7 cellular contexts compared by ENCODE assay signal in the genomic region with DNA sequence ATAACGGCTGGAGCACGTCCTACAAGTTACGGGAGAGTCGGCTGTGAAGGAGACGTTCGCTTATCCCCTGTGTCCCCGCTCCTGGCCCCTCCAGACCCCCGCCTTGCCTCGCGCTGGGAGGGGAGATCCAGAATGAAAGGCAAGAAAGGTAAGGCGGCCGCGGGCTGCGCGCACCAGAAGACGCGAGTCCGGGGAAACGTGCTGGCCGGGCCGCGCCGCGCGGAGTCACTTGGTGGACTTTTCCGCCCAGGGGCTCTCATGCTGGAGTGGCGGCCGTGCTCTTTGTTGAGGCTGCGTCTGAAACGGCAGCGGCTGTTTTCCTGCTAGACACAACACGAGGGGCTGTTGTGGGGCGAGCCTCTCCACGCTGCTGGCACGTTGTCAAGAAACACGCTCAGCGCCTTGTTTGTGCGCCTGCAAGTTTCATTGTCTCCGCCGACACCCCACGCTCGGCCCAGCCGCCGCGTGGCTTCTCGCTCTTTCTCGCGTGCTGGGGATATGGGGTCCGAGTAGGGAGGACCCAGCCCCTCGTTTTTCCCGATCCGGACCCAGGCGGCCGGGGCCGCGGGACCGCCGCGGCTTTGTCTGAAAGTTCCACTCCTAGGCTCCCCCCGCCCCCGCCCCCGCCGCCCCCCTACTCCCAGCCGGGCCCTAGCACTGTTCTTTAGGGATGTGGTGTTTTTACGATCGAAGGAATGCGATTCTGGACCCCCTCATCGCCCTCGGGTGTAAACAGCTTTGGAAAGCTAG. TPM values are rescaled to one million over a fixed set of nuclear protein-coding genes. Genes with fewer than 3 reads are reported as not detected.
DNase-seq lines count a peak whose midpoint lies in the region; ATAC-seq and TF ChIP-seq lines count a peak whose summit lies in the region.

No MANE protein-coding gene starts in this region.

- peaks cover 6 to 48% (median 17%) of the 10 kb centered on the region in 3 donors for H3K4me1 ChIP-seq in gastroesophageal sphincter
- H3K4me1 ChIP-seq in thoracic aorta (ENCODE audit: control insufficient read depth in 1 of 2, low read depth in 2 of 2), result peaks cover 6 to 38% of the 10 kb centered on the region in 2 donors

- H3K9me3 ChIP-seq in gastroesophageal sphincter, result no peaks in the 10 kb centered on the region
- H3K9me3 ChIP-seq in thoracic aorta, result no peaks in the 10 kb centered on the region

- WGBS in gastroesophageal sphincter (ENCODE audit: low coverage in 1 of 2), 2 donors, result 0% methylated on average over 13 of the region's 69 CpGs; no CpG with 5 or more reads in 1 of the 2 donors

- DNase-seq in GOT3 (lab: John Stamatoyannopoulos, UW), result peak; percentile 23
- peak; percentile 62 for DNase-seq in activated gamma-delta T cell treated with anti-CD3 and anti-CD28 coated beads, Interleukin-2, amount 50 U/mL, for 16 hours (ENCODE audit: low read depth)
- peak; percentile 44 for DNase-seq in occipital lobe (lab: John Stamatoyannopoulos, UW)
- DNase-seq in thoracic aorta (ENCODE audit: low spot score), result no peak

- ATAC-seq in gastroesophageal sphincter (no peak), thoracic aorta (ENCODE audit: insufficient number of reproducible peaks, low FRiP score, low read depth) (no peak), GM19328 (IDR thresholded peaks at IDR 0.05; ENCODE audit: unreplicated experiment) (no peak)

- no peak for TF ChIP-seq EP300 in gastroesophageal sphincter (IDR thresholded peaks at IDR 0.05)

- peak overlapping the region; percentile 94 to 99 (median 99) for H3K27ac ChIP-seq in gastroesophageal sphincter
- peak overlapping the region; percentile 99 to 100 for H3K27ac ChIP-seq in thoracic aorta

- H3K36me3 ChIP-seq in gastroesophageal sphincter (no peaks in the 10 kb centered on the region), thoracic aorta (no peaks in the 10 kb centered on the region)

- no peak for TF ChIP-seq CTCF in gastroesophageal sphincter (IDR thresholded peaks at IDR 0.05)
- no peak for TF ChIP-seq CTCF in thoracic aorta (IDR thresholded peaks at IDR 0.05)

- H3K27me3 ChIP-seq in gastroesophageal sphincter, result no peaks in the 10 kb centered on the region
- no peaks in the 10 kb centered on the region for H3K27me3 ChIP-seq in thoracic aorta (replicated peaks; ENCODE audit: insufficient read depth)

- TF ChIP-seq POLR2A in gastroesophageal sphincter (IDR thresholded peaks at IDR 0.05), result peak in 1 of 2 donors; percentile 50

- H3K4me3 ChIP-seq in gastroesophageal sphincter (peak overlapping the region; percentile 73 to 90), thoracic aorta (peak overlapping the region; percentile 95)

TF ChIP-seq in PFSK-1, 5 proteins besides CTCF, POLR2A, EP300 and RAD21:
- TF ChIP-seq REST (IDR thresholded peaks at IDR 0.05; ENCODE audit: insufficient read depth in 1 of 2, low read depth in 2 of 2, low read length in 2 of 2) (no peak), SIN3A (IDR thresholded peaks at IDR 0.05; ENCODE audit: borderline replicate concordance, insufficient read depth, low read length) (0 out of 2 replicates have a peak, but pooled peaks have one; percentile 19), TAF1 (IDR thresholded peaks at IDR 0.05; ENCODE audit: borderline replicate concordance, insufficient read depth, low read length) (no peak), FOXP2 (optimal IDR thresholded peaks at IDR 0.05; ENCODE audit: borderline replicate concordance, extremely low read depth, extremely low read length, insufficient read depth) (no peak), POLR2AphosphoS5 (IDR thresholded peaks at IDR 0.05; ENCODE audit: low read depth, low read length) (no peak)

RNA-seq across cellular contexts. Expression of gene TGIF1, which starts 0.6 kb away (rescaled TPM):
- 41.2 TPM for polyA plus RNA-seq in PFSK-1 (2012; ENCODE audit: insufficient read length, low read depth)
- 10 to 100 TPM; 55.5 to 95.8 (median 77.0) TPM for total RNA-seq in gastroesophageal sphincter
- total RNA-seq in occipital lobe, result 20.6 TPM
- 10 to 100 TPM; 42.8 to 91.6 TPM for total RNA-seq in thoracic aorta
